ENCODE assay signal across 8 cellular contexts in the genomic region with DNA sequence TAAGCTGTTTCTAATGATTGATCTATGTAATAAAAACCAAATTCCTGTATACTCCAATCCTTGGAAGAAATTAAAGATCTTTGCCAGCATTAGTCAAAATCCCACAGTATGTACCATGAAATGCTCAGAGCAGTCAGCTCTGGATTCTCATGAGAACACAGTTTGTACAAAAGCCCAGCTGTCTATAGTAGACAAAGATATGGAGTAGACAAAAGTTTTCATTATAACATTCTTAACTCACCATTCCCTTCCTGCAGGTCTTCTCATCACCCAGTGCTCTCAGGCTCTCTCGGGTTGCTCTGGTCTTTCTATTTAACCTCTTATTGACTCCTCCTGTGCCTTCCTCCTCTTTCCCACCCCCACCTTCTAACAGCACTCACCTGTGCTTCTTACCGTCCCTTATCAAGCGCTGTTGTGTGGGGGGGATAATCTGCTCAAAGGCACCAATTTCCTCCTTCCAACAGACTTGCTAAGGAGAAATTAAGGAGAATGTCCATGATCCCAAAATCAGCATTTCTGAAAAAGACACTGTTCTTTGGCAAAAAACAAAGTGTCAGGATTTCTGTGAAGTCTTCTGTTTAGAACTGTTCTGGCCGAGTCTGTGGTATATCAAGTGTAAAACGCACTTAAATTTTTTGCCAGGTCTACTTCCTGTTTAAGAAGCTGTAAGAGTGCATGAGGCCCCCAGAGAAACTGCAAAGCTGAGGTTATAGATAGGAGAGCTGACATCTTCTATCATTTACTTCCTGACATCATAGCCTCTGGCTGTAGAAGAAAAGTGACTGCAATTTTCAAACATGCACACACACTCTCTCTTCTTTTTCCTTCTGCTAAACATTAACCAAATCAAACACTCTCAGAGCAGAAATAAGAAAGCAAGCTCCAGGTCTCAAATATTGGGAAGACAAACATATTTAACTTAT.
DNase-seq lines count a peak whose midpoint lies in the region; ATAC-seq and TF ChIP-seq lines count a peak whose summit lies in the region.

No MANE protein-coding gene starts in this region.

- intact Hi-C loops in heart right ventricle (cut with DNase I): no loop called here

- H3K27ac ChIP-seq in heart right ventricle: no peak overlapping the region

- H3K9me3 ChIP-seq in heart right ventricle: no peaks in the 10 kb centered on the region

- ATAC-seq in GM19468 (IDR thresholded peaks at IDR 0.05; ENCODE audit: extremely low read depth, unreplicated experiment): peak; percentile 62
- peak; percentile 73 for ATAC-seq in HG03442 (IDR thresholded peaks at IDR 0.05; ENCODE audit: unreplicated experiment)
- ATAC-seq in heart right ventricle: no peak

- H3K36me3 ChIP-seq in GM06990 (ENCODE audit: control insufficient read depth, insufficient read depth, low read length) (no peaks in the 10 kb centered on the region), heart right ventricle (no peaks in the 10 kb centered on the region)

- WGBS in heart right ventricle, 2 donors: 18 to 27% methylated on average over 5 of the region's 5 CpGs

- H3K4me3 ChIP-seq in GM06990 (replicated peaks; ENCODE audit: low read depth, low read length): peak overlapping the region; percentile 56
- no peak overlapping the region for H3K4me3 ChIP-seq in heart right ventricle

- DNase-seq in GM06990 (ENCODE audit: extremely low read depth, insufficient read length) (peak; percentile 39), iPS-NIHi7 (ENCODE audit: extremely low spot score) (peak; percentile 18), heart right ventricle (no peak), NCI-H446 treated with DMSO at 0.1 percent for 48 hours (lab: John Stamatoyannopoulos, UW) (no peak), NCI-H510A treated with DMSO at 0.1 percent for 48 hours (lab: John Stamatoyannopoulos, UW) (no peak), SW 1271 (lab: John Stamatoyannopoulos, UW) (no peak)

- no peaks in the 10 kb centered on the region for H3K4me1 ChIP-seq in heart right ventricle

- no peak for TF ChIP-seq CTCF in GM06990 (IDR thresholded peaks at IDR 0.05; ENCODE audit: insufficient read depth, low read length, poor library complexity, severe bottlenecking)
- TF ChIP-seq CTCF in heart right ventricle (IDR thresholded peaks at IDR 0.05): no peak

- no peaks in the 10 kb centered on the region for H3K27me3 ChIP-seq in GM06990 (replicated peaks; ENCODE audit: control insufficient read depth, insufficient read depth, low read length)
- peaks cover 0 to 17% (median 5%) of the 10 kb centered on the region in 7 donors for H3K27me3 ChIP-seq in heart right ventricle

Comparison
In these comparisons a context has a peak if more than half of its experiments do, and no peak if none do; other contexts are left out.
1. DNase-seq: peak in GM06990 (single experiment) and iPS-NIHi7 (single experiment); none in heart right ventricle (0 of 2), NCI-H446 treated with DMSO at 0.1 percent for 48 hours (single experiment), NCI-H510A treated with DMSO at 0.1 percent for 48 hours (single experiment) and SW 1271 (0 of 2).
2. ATAC-seq: peak in GM19468 (single experiment) and HG03442 (single experiment); none in heart right ventricle (0 of 8).